Comparison of ENCODE assay signal across 8 cellular contexts in genomic region chr9:21994996-21995651, GRCh38. TPM values are rescaled to one million over a fixed set of nuclear protein-coding genes. Genes with fewer than 3 reads are reported as not detected.
DNase-seq lines count a peak whose midpoint lies in the region; ATAC-seq and TF ChIP-seq lines count a peak whose summit lies in the region.

No MANE protein-coding gene starts in this region.

- peaks cover 17% of the 10 kb centered on the region for H3K27me3 Mint-ChIP-seq in activated CD4-positive, alpha-beta memory T cell treated with anti-CD3 and anti-CD28 coated beads for 36 hours
- H3K27me3 Mint-ChIP-seq in endothelial cell (ENCODE audit: unreplicated experiment) = peaks cover 21% of the 10 kb centered on the region
- H3K27me3 Mint-ChIP-seq in stimulated activated naive B cell treated with anti-CD40 and anti-IgM and Interleukin-4, amounts not matched to agents 10 μg/mL and 1 μg/mL and 100 μg/mL, for 72 hours = peaks cover 5 to 8% of the 10 kb centered on the region in 2 donors

- intact Hi-C loops in activated CD4-positive, alpha-beta memory T cell treated with anti-CD3 and anti-CD28 coated beads for 36 hours (cut with micrococcal nuclease) = loop anchor here (1.0 to 5.0 kb wide), 6 partner anchors 13 to 182 kb away; no protein-coding TSS in a partner anchor

- no peak for TF ChIP-seq CTCF in endothelial cell (IDR thresholded peaks at IDR 0.05; ENCODE audit: unreplicated experiment)

- H3K4me1 Mint-ChIP-seq in activated CD4-positive, alpha-beta memory T cell treated with anti-CD3 and anti-CD28 coated beads for 36 hours (ENCODE audit: low read depth) = peaks cover 11% of the 10 kb centered on the region
- peaks cover 6% of the 10 kb centered on the region for H3K4me1 Mint-ChIP-seq in endothelial cell (ENCODE audit: unreplicated experiment)
- peaks cover 17 to 34% of the 10 kb centered on the region in 2 donors for H3K4me1 Mint-ChIP-seq in stimulated activated naive B cell treated with anti-CD40 and anti-IgM and Interleukin-4, amounts not matched to agents 10 μg/mL and 1 μg/mL and 100 μg/mL, for 72 hours

- H3K4me1 ChIP-seq in mesodermal cell (ENCODE audit: control insufficient read depth, insufficient read depth, low read length, poor library complexity, severe bottlenecking) = no peaks in the 10 kb centered on the region

- peak overlapping the region; percentile 75 for H3K27ac Mint-ChIP-seq in activated CD4-positive, alpha-beta memory T cell treated with anti-CD3 and anti-CD28 coated beads for 36 hours
- H3K27ac Mint-ChIP-seq in endothelial cell (ENCODE audit: unreplicated experiment) = peak overlapping the region; percentile 83
- H3K27ac Mint-ChIP-seq in stimulated activated naive B cell treated with anti-CD40 and anti-IgM and Interleukin-4, amounts not matched to agents 10 μg/mL and 1 μg/mL and 100 μg/mL, for 72 hours = peak overlapping the region; percentile 98

- no peaks in the 10 kb centered on the region for H3K36me3 ChIP-seq in mesodermal cell (ENCODE audit: control insufficient read depth, insufficient read depth, low read length)

- ATAC-seq in GM18909 (IDR thresholded peaks at IDR 0.05; ENCODE audit: poor library complexity, unreplicated experiment) (peak; percentile 87), HG03095 (IDR thresholded peaks at IDR 0.05; ENCODE audit: unreplicated experiment) (peak; percentile 84)
- ATAC-seq in stimulated activated naive B cell treated with anti-CD40 and anti-IgM and Interleukin-4, amounts not matched to agents 10 μg/mL and 1 μg/mL and 100 μg/mL, for 72 hours (replicated peaks) = peak; percentile 86 to 89

- CTCF ChIA-PET in activated CD4-positive, alpha-beta memory T cell treated with anti-CD3 and anti-CD28 coated beads for 36 hours (lab: Charles Lee) = interaction anchor here (1.0 to 11.0 kb wide), 9 partner anchors 12 to 249 kb away, joined by 3 to 88 read pairs (median 5); partner anchors contain the start of gene CDKN2B

- 0% methylated on average over 46 to 50 of the region's 56 CpGs for WGBS in mesodermal cell (ENCODE audit: insufficient coverage in 2 of 2), 2 experiments

- DNase-seq in AG20443 (ENCODE audit: low spot score) = peak; percentile 80
- DNase-seq in NCI-H345 (lab: John Stamatoyannopoulos, UW) = peak; percentile 77
- DNase-seq in activated CD4-positive, alpha-beta memory T cell treated with anti-CD3 and anti-CD28 coated beads for 36 hours = peak; percentile 87
- peak; percentile 64 for DNase-seq in endothelial cell (ENCODE audit: low spot score)
- DNase-seq in stimulated activated naive B cell treated with anti-CD40 and anti-IgM and Interleukin-4, amounts not matched to agents 10 μg/mL and 1 μg/mL and 100 μg/mL, for 72 hours = peak; percentile 86

- peak overlapping the region; percentile 58 for H3K4me3 ChIP-seq in mesodermal cell (ENCODE audit: extremely low read depth, insufficient read depth, low read length, poor library complexity, severe bottlenecking)

- H3K4me3 Mint-ChIP-seq in activated CD4-positive, alpha-beta memory T cell treated with anti-CD3 and anti-CD28 coated beads for 36 hours = peak overlapping the region; percentile 86
- H3K4me3 Mint-ChIP-seq in endothelial cell (ENCODE audit: unreplicated experiment) = peak overlapping the region; percentile 91
- peak overlapping the region; percentile 93 to 97 for H3K4me3 Mint-ChIP-seq in stimulated activated naive B cell treated with anti-CD40 and anti-IgM and Interleukin-4, amounts not matched to agents 10 μg/mL and 1 μg/mL and 100 μg/mL, for 72 hours

- H3K9me3 ChIP-seq in mesodermal cell (ENCODE audit: control insufficient read depth, low read length) = no peaks in the 10 kb centered on the region

- no peaks in the 10 kb centered on the region for H3K36me3 Mint-ChIP-seq in activated CD4-positive, alpha-beta memory T cell treated with anti-CD3 and anti-CD28 coated beads for 36 hours
- peaks cover 7% of the 10 kb centered on the region for H3K36me3 Mint-ChIP-seq in endothelial cell (ENCODE audit: low read depth, unreplicated experiment)
- H3K36me3 Mint-ChIP-seq in stimulated activated naive B cell treated with anti-CD40 and anti-IgM and Interleukin-4, amounts not matched to agents 10 μg/mL and 1 μg/mL and 100 μg/mL, for 72 hours = peaks cover 6 to 9% of the 10 kb centered on the region in 2 donors

- no peaks in the 10 kb centered on the region for H3K9me3 Mint-ChIP-seq in activated CD4-positive, alpha-beta memory T cell treated with anti-CD3 and anti-CD28 coated beads for 36 hours
- H3K9me3 Mint-ChIP-seq in endothelial cell (ENCODE audit: unreplicated experiment) = no peaks in the 10 kb centered on the region
- no peaks in the 10 kb centered on the region for H3K9me3 Mint-ChIP-seq in stimulated activated naive B cell treated with anti-CD40 and anti-IgM and Interleukin-4, amounts not matched to agents 10 μg/mL and 1 μg/mL and 100 μg/mL, for 72 hours

- POLR2A ChIA-PET in activated CD4-positive, alpha-beta memory T cell treated with anti-CD3 and anti-CD28 coated beads for 36 hours (lab: Charles Lee) = interaction anchor here (0.7 to 1.5 kb wide), 3 partner anchors 8 to 55 kb away, joined by 3 to 5 read pairs (median 4); no protein-coding TSS in a partner anchor

- H3K27ac ChIP-seq in mesodermal cell (ENCODE audit: low read depth, low read length, severe bottlenecking) = no peak overlapping the region

RNA-seq across cellular contexts. Expression of gene CDKN2B-AS1, which starts 0.5 kb away (rescaled TPM):
- under 1 TPM; 0.59 to 0.87 TPM for total RNA-seq in activated CD4-positive, alpha-beta memory T cell treated with anti-CD3 and anti-CD28 coated beads for 36 hours
- 0.36 TPM for total RNA-seq in endothelial cell (ENCODE audit: unreplicated experiment)
- 0.48 TPM for polyA plus RNA-seq in mesodermal cell (2013, experiment 1 of 2)
- 0.81 TPM for polyA plus RNA-seq in mesodermal cell (2013, experiment 2 of 2)

RNA-seq across cellular contexts. Expression of gene CDKN2A, which starts 0.9 kb away (rescaled TPM):
- total RNA-seq in activated CD4-positive, alpha-beta memory T cell treated with anti-CD3 and anti-CD28 coated beads for 36 hours = 1 to 10 TPM; 3.9 TPM
- not detected for total RNA-seq in endothelial cell (ENCODE audit: unreplicated experiment)
- 12.2 TPM for polyA plus RNA-seq in mesodermal cell (2013, experiment 1 of 2)
- 11.9 TPM for polyA plus RNA-seq in mesodermal cell (2013, experiment 2 of 2)

RNA-seq across cellular contexts. Expression of gene CDKN2B, which starts 14.0 kb away (rescaled TPM):
- total RNA-seq in activated CD4-positive, alpha-beta memory T cell treated with anti-CD3 and anti-CD28 coated beads for 36 hours = under 1 TPM; 0.05 to 0.10 TPM
- total RNA-seq in endothelial cell (ENCODE audit: unreplicated experiment) = 1.8 TPM
- 26.1 TPM for polyA plus RNA-seq in mesodermal cell (2013, experiment 1 of 2)
- 17.1 TPM for polyA plus RNA-seq in mesodermal cell (2013, experiment 2 of 2)
